In genomic region chr20:15164726-15165125, GRCh38 we compare ENCODE assay signal across 35 cellular contexts.
DNase-seq lines count a peak whose midpoint lies in the region; ATAC-seq, FAIRE-seq and TF ChIP-seq lines count a peak whose summit lies in the region.
"Had no signal": no experiment of that assay in that cellular context is flagged by ENCODE, and none has a peak within 500 bp of the region (broad histone marks: within the 10 kb centered on the region; RNA-seq: fewer than 3 reads in every experiment).

No MANE protein-coding gene starts in this region.

- H3K9me3 ChIP-seq in HepG2 (ENCODE audit: low read length) (peaks cover 12% of the 10 kb centered on the region; the same call in 1 of the 2 replicates), right lobe of liver (no peaks in the 10 kb centered on the region)
- H3K9me3 ChIP-seq: BE2C, Caco-2 had no signal

- H3K27me3 Mint-ChIP-seq in stimulated activated naive B cell treated with anti-CD40 and anti-IgM and Interleukin-4, amounts not matched to agents 10 μg/mL and 1 μg/mL and 100 μg/mL, for 72 hours: no peaks in the 10 kb centered on the region
- H3K27me3 Mint-ChIP-seq: B cell; CD4-positive, alpha-beta memory T cell; CD4-positive, alpha-beta T cell; CD4-positive, CD25-positive, alpha-beta regulatory T cell; CD8-positive, alpha-beta memory T cell had no signal

- TF ChIP-seq CTCF in HepG2 (CRISPR knock-in tag; IDR thresholded peaks at IDR 0.05) (no peak), right lobe of liver (IDR thresholded peaks at IDR 0.05) (no peak)

- no peak overlapping the region for H2BK15ac ChIP-seq in mesendoderm (replicated peaks; ENCODE audit: low read depth)

- peaks cover 3 to 13% of the 10 kb centered on the region in 2 donors for H3K4me1 Mint-ChIP-seq in stimulated activated naive B cell treated with anti-CD40 and anti-IgM and Interleukin-4, amounts not matched to agents 10 μg/mL and 1 μg/mL and 100 μg/mL, for 72 hours

- no peak overlapping the region for H3K23ac ChIP-seq in mesendoderm (ENCODE audit: low read length)

- CTCF ChIA-PET in HepG2 (lab: Yijun Ruan, JAX; ENCODE audit: low intra/inter-chr PET ratio, low total read pairs): no interaction called here

- H3K79me1 ChIP-seq in mesendoderm (ENCODE audit: low read length): no peaks in the 10 kb centered on the region

- no TSS peak for BruUV-seq in HepG2 (replicated peaks; lab: Mats Ljungman, UMichigan)

- intact Hi-C loops in HepG2 (cut with micrococcal nuclease; ENCODE audit: unreplicated experiment): no loop called here
- intact Hi-C loops in right lobe of liver (cut with DNase I): no loop called here

- ATAC-seq in HepG2: no peak
- no peak for ATAC-seq in right lobe of liver
- no peak for ATAC-seq in stimulated activated naive B cell treated with anti-CD40 and anti-IgM and Interleukin-4, amounts not matched to agents 10 μg/mL and 1 μg/mL and 100 μg/mL, for 72 hours (replicated peaks)
- ATAC-seq in GM18517 (IDR thresholded peaks at IDR 0.05; ENCODE audit: unreplicated experiment): no peak
- ATAC-seq: A549; CD8-positive, alpha-beta T cell had no signal

- FAIRE-seq in HepG2 (lab: Jason Lieb, UNC): no peak
- FAIRE-seq: A204.1, A549, D721Med had no signal

- H3K27me3 ChIP-seq in HepG2 (ENCODE audit: control insufficient read depth in 1 of 2, insufficient read depth in 2 of 2, low read length in 2 of 2): no peaks in the 10 kb centered on the region
- no peaks in the 10 kb centered on the region for H3K27me3 ChIP-seq in right lobe of liver
- no peaks in the 10 kb centered on the region for H3K27me3 ChIP-seq in mesendoderm (ENCODE audit: insufficient read depth, low read length, poor library complexity)
- H3K27me3 ChIP-seq: BE2C; BLaER1; BLaER1 treated with 17β-estradiol and CSF1 and Interleukin-3, amounts not matched to agents 10 nM and 100 nM had no signal

- H3K27ac ChIP-seq in HepG2 (ENCODE audit: extremely low read length, insufficient read depth, low read length): no peak overlapping the region
- no peak overlapping the region for H3K27ac ChIP-seq in right lobe of liver
- no peak overlapping the region for H3K27ac ChIP-seq in mesendoderm (ENCODE audit: low read depth, low read length)
- H3K27ac ChIP-seq: 22Rv1; A549; BLaER1; BLaER1 treated with 17β-estradiol and CSF1 and Interleukin-3, amounts not matched to agents 10 nM and 100 nM; C4-2B had no signal

- H3K9me3 Mint-ChIP-seq in stimulated activated naive B cell treated with anti-CD40 and anti-IgM and Interleukin-4, amounts not matched to agents 10 μg/mL and 1 μg/mL and 100 μg/mL, for 72 hours: no peaks in the 10 kb centered on the region
- H3K9me3 Mint-ChIP-seq: CD4-positive, alpha-beta T cell; CD8-positive, alpha-beta T cell had no signal

- peak overlapping the region; percentile 3 for H3K4ac ChIP-seq in mesendoderm (ENCODE audit: low read depth, low read length)

- in situ Hi-C loops in HepG2 (cut with HindIII; ENCODE audit: extremely low pct_ligation_motif_present, low pct_unique_long_range_greater_than_20kb): no loop called here

- H3K4me3 Mint-ChIP-seq in stimulated activated naive B cell treated with anti-CD40 and anti-IgM and Interleukin-4, amounts not matched to agents 10 μg/mL and 1 μg/mL and 100 μg/mL, for 72 hours: no peak overlapping the region
- H3K4me3 Mint-ChIP-seq: B cell; CD14-positive monocyte; CD4-positive, alpha-beta memory T cell; CD4-positive, alpha-beta T cell; CD4-positive, CD25-positive, alpha-beta regulatory T cell; CD8-positive, alpha-beta memory T cell; CD8-positive, alpha-beta T cell had no signal

- no peak overlapping the region for H3K18ac ChIP-seq in mesendoderm (ENCODE audit: low read length)

- H3K36me3 ChIP-seq in HepG2 (replicated peaks in 1 of 2; ENCODE audit: control insufficient read depth in 1 of 2, insufficient read depth in 2 of 2, low read length in 2 of 2) (no peaks in the 10 kb centered on the region), right lobe of liver (no peaks in the 10 kb centered on the region), mesendoderm (ENCODE audit: control insufficient read depth, insufficient read depth, low read length) (no peaks in the 10 kb centered on the region)
- H3K36me3 ChIP-seq: BE2C; BLaER1; BLaER1 treated with 17β-estradiol and CSF1 and Interleukin-3, amounts not matched to agents 10 nM and 100 nM had no signal

- POLR2A ChIA-PET in HepG2 (lab: Yijun Ruan, JAX): no interaction called here

- TF ChIP-seq RAD21 in HepG2 (CRISPR knock-in tag; IDR thresholded peaks at IDR 0.05): no peak

- DNase-seq in HepG2 (ENCODE audit: low spot score) (no peak), right lobe of liver (no peak), mesendoderm (no peak), iPS-NIHi11 (ENCODE audit: low spot score) (no peak)
- DNase-seq in stimulated activated naive B cell treated with anti-CD40 and anti-IgM and Interleukin-4, amounts not matched to agents 10 μg/mL and 1 μg/mL and 100 μg/mL, for 72 hours: no peak
- DNase-seq: 8988T; ACHN; AML-193; BE2C; C1 segment of cervical spinal cord; Caco-2; Calu3; CD4-positive, alpha-beta memory T cell; CD4-positive, alpha-beta T cell; CD4-positive, CD25-positive, alpha-beta regulatory T cell; CD8-positive, alpha-beta memory T cell; CD8-positive, alpha-beta T cell; COR-L47; DMS 273 treated with DMSO at 0.1 percent for 48 hours; DMS153; DMS53; DMS79; DMS79 treated with DMSO at 0.1 percent for 48 hours; DND-41; EL had no signal

- H2BK5ac ChIP-seq in mesendoderm (ENCODE audit: low read length): no peak overlapping the region

- H4K20me1 ChIP-seq in HepG2 (ENCODE audit: insufficient read depth, low read length): no peaks in the 10 kb centered on the region
- H4K20me1 ChIP-seq: BLaER1; BLaER1 treated with 17β-estradiol and CSF1 and Interleukin-3, amounts not matched to agents 10 nM and 100 nM had no signal

- H2BK120ac ChIP-seq in mesendoderm (ENCODE audit: low read depth, low read length): no peak overlapping the region

- H3K56ac ChIP-seq in mesendoderm (ENCODE audit: low read length): no peak overlapping the region

- TF ChIP-seq EP300 in HepG2 (IDR thresholded peaks at IDR 0.05; ENCODE audit: low read depth in 2 of 2, low read length in 2 of 2) (no peak), HepG2 (CRISPR knock-in tag; IDR thresholded peaks at IDR 0.05; ENCODE audit: borderline replicate concordance) (no peak)

- peak overlapping the region; percentile 77 for H3K27ac Mint-ChIP-seq in stimulated activated naive B cell treated with anti-CD40 and anti-IgM and Interleukin-4, amounts not matched to agents 10 μg/mL and 1 μg/mL and 100 μg/mL, for 72 hours
- H3K27ac Mint-ChIP-seq: B cell; CD14-positive monocyte; CD4-positive, alpha-beta memory T cell; CD4-positive, alpha-beta T cell; CD8-positive, alpha-beta memory T cell; CD8-positive, alpha-beta T cell had no signal

- no peak overlapping the region for H4K5ac ChIP-seq in mesendoderm (ENCODE audit: low read length)

- WGBS in HepG2 (ENCODE audit: low lambda C conversion rate): 81% methylated on average over 1 of the region's 1 CpG
- 90% methylated on average over 1 of the region's 1 CpG for WGBS in right lobe of liver (ENCODE audit: insufficient coverage, low coverage, low lambda C conversion rate, missing lambda C conversion rate)
- WGBS in mesendoderm (ENCODE audit: extremely low coverage, insufficient coverage, low lambda C conversion rate): no CpG with 5 or more reads among the region's 1 CpG

- H2AK5ac ChIP-seq in mesendoderm (ENCODE audit: low read length): no peak overlapping the region

- H3K4me3 ChIP-seq in HepG2 (replicated peaks in 1 of 3; ENCODE audit: insufficient read depth in 1 of 3, low read depth in 2 of 3, low read length in 3 of 3): no peak overlapping the region
- H3K4me3 ChIP-seq in right lobe of liver: no peak overlapping the region
- H3K4me3 ChIP-seq in mesendoderm (ENCODE audit: low read length): no peak overlapping the region
- H3K4me3 ChIP-seq: A549; BLaER1; BLaER1 treated with 17β-estradiol and CSF1 and Interleukin-3, amounts not matched to agents 10 nM and 100 nM had no signal

- H3K9ac ChIP-seq in HepG2 (ENCODE audit: insufficient read depth, low read depth, low read length) (no peak overlapping the region), mesendoderm (ENCODE audit: low read length) (no peak overlapping the region)
- H3K9ac ChIP-seq: BLaER1; BLaER1 treated with 17β-estradiol and CSF1 and Interleukin-3, amounts not matched to agents 10 nM and 100 nM had no signal

- H3K4me1 ChIP-seq in HepG2 (ENCODE audit: insufficient read depth, low read length) (peaks cover 17% of the 10 kb centered on the region; the same call in 1 of the 2 replicates), right lobe of liver (peaks cover 0 to 4% (median 0%) of the 10 kb centered on the region in 4 donors), mesendoderm (ENCODE audit: control insufficient read depth, low read depth, low read length) (no peaks in the 10 kb centered on the region)
- H3K4me1 ChIP-seq: Caco-2 had no signal

- H3K4me2 ChIP-seq in HepG2 (ENCODE audit: low read depth, low read length) (no peak overlapping the region), mesendoderm (ENCODE audit: low read length) (no peak overlapping the region)
- H3K4me2 ChIP-seq: A549; BLaER1; BLaER1 treated with 17β-estradiol and CSF1 and Interleukin-3, amounts not matched to agents 10 nM and 100 nM had no signal

- TF ChIP-seq POLR2A in HepG2 (IDR thresholded peaks at IDR 0.05; ENCODE audit: insufficient read depth in 1 of 2, low read depth in 2 of 2, low read length in 2 of 2) (no peak), right lobe of liver (IDR thresholded peaks at IDR 0.05) (no peak)

- H3K36me3 Mint-ChIP-seq in stimulated activated naive B cell treated with anti-CD40 and anti-IgM and Interleukin-4, amounts not matched to agents 10 μg/mL and 1 μg/mL and 100 μg/mL, for 72 hours: no peaks in the 10 kb centered on the region
- H3K36me3 Mint-ChIP-seq: CD14-positive monocyte; CD4-positive, alpha-beta memory T cell; CD4-positive, CD25-positive, alpha-beta regulatory T cell; CD8-positive, alpha-beta T cell had no signal

- H2AFZ ChIP-seq in HepG2 (ENCODE audit: low read length): no peak overlapping the region

- no peak overlapping the region for H4K8ac ChIP-seq in mesendoderm (ENCODE audit: low read depth, low read length)

- H3K79me2 ChIP-seq in HepG2 (ENCODE audit: insufficient read depth, low read length) (no peaks in the 10 kb centered on the region), mesendoderm (ENCODE audit: control insufficient read depth, insufficient read depth, low read length) (no peaks in the 10 kb centered on the region)

TF ChIP-seq in HepG2, 621 proteins besides CTCF, POLR2A, EP300 and RAD21 (continues in another document):
- TF ChIP-seq MAFF (IDR thresholded peaks at IDR 0.05; ENCODE audit: low read depth, low read length): peak; percentile 36; the same call in 1 of the 2 replicates
- peak; percentile 57 to 63 for TF ChIP-seq MAFK (conservative IDR thresholded peaks at IDR 0.05 in 1 of 2, IDR thresholded peaks at IDR 0.05 in 1 of 2; ENCODE audit: low read length in 2 of 2)
